24 cellular contexts compared by ENCODE assay signal in genomic region chr7:127153315-127153714, GRCh38.
DNase-seq lines count a peak whose midpoint lies in the region; ATAC-seq and TF ChIP-seq lines count a peak whose summit lies in the region.
"Had no signal": no experiment of that assay in that cellular context is flagged by ENCODE, and none has a peak within 500 bp of the region (broad histone marks: within the 10 kb centered on the region; RNA-seq: fewer than 3 reads in every experiment).

No MANE protein-coding gene starts in this region.

- H3K27ac Mint-ChIP-seq in endothelial cell (ENCODE audit: unreplicated experiment), result no peak overlapping the region
- no peak overlapping the region for H3K27ac Mint-ChIP-seq in activated naive CD4-positive, alpha-beta T cell treated with anti-CD3 and anti-CD28 coated beads, Interleukin-2, amount 50 U/mL, for 72 hours
- H3K27ac Mint-ChIP-seq: CD8-positive, alpha-beta memory T cell; T-cell had no signal

- H3K4me1 ChIP-seq in BLaER1 treated with 17β-estradiol and CSF1 and Interleukin-3, amounts not matched to agents 10 nM and 100 nM, result peaks cover 5 to 18% (median 12%) of the 10 kb centered on the region in 10 experiments; a peak in 17 of 20 replicates
- H3K4me1 ChIP-seq: Peyer's patch had no signal

- peak; percentile 10 to 17 for DNase-seq in Kasumi-1 (lab: John Stamatoyannopoulos, UW)
- DNase-seq in NOMO-1 treated with DMSO at 0.1 percent for 48 hours (lab: John Stamatoyannopoulos, UW; ENCODE audit: unreplicated experiment), result peak; percentile 14
- DNase-seq in SKM-1 treated with dmso at 0.1 percent for 144 hours (lab: John Stamatoyannopoulos, UW; ENCODE audit: unreplicated experiment), result peak; percentile 16
- DNase-seq in stimulated activated CD4-positive, alpha-beta T cell treated with anti-CD3 and anti-CD28 coated beads, Interleukin-4, amount 100 ng/mL, for 24 hours, result no peak
- DNase-seq in middle frontal gyrus (ENCODE audit: extremely low spot score, low spot score), result no peak
- no peak for DNase-seq in endothelial cell (ENCODE audit: low spot score)
- DNase-seq in activated naive CD4-positive, alpha-beta T cell treated with anti-CD3 and anti-CD28 coated beads, Interleukin-2, amount 50 U/mL, for 72 hours (ENCODE audit: low spot score in 2 of 2), result no peak
- DNase-seq: C1 segment of cervical spinal cord; CD8-positive, alpha-beta memory T cell; DMS 273 treated with DMSO at 0.1 percent for 48 hours; EL; GDM1; MM.1S; NCI-H1105 treated with DMSO at 0.1 percent for 48 hours; NCI-H2029; NCI-H446; NCI-H524 treated with DMSO at 0.1 percent for 48 hours; NCI-H774; Peyer's patch; SHP77 treated with DMSO at 0.1 percent for 48 hours; SK-N-SH; T-cell had no signal

- ATAC-seq in activated naive CD4-positive, alpha-beta T cell treated with anti-CD3 and anti-CD28 coated beads, Interleukin-2, amount 50 U/mL, for 72 hours, result no peak
- ATAC-seq: HepG2, T-cell had no signal

- no peaks in the 10 kb centered on the region for H3K36me3 Mint-ChIP-seq in endothelial cell (ENCODE audit: low read depth, unreplicated experiment)
- H3K36me3 Mint-ChIP-seq in activated naive CD4-positive, alpha-beta T cell treated with anti-CD3 and anti-CD28 coated beads, Interleukin-2, amount 50 U/mL, for 72 hours, result no peaks in the 10 kb centered on the region
- H3K36me3 Mint-ChIP-seq: CD8-positive, alpha-beta memory T cell; T-cell had no signal

- H3K4me3 Mint-ChIP-seq in endothelial cell (ENCODE audit: unreplicated experiment), result no peak overlapping the region
- H3K4me3 Mint-ChIP-seq: CD8-positive, alpha-beta memory T cell; T-cell had no signal

- H3K9me3 Mint-ChIP-seq in endothelial cell (ENCODE audit: unreplicated experiment), result no peaks in the 10 kb centered on the region
- peaks cover 0 to 3% of the 10 kb centered on the region in 2 donors for H3K9me3 Mint-ChIP-seq in activated naive CD4-positive, alpha-beta T cell treated with anti-CD3 and anti-CD28 coated beads, Interleukin-2, amount 50 U/mL, for 72 hours

- H3K36me3 ChIP-seq in BLaER1 treated with 17β-estradiol and CSF1 and Interleukin-3, amounts not matched to agents 10 nM and 100 nM, result no peaks in the 10 kb centered on the region
- H3K36me3 ChIP-seq: Peyer's patch had no signal

- H3K27ac ChIP-seq in BLaER1 treated with 17β-estradiol and CSF1 and Interleukin-3, amounts not matched to agents 10 nM and 100 nM, result peak overlapping the region in 8 of 11 experiments; percentile 25 to 57 (median 42); a peak in 16 of 22 replicates
- H3K27ac ChIP-seq: Peyer's patch had no signal

- H3K9ac ChIP-seq in BLaER1 treated with 17β-estradiol and CSF1 and Interleukin-3, amounts not matched to agents 10 nM and 100 nM, result no peak overlapping the region
- H3K9ac ChIP-seq: SK-N-SH had no signal

- peak overlapping the region in 7 of 11 experiments; percentile 14 to 61 (median 44); a peak in 13 of 22 replicates for H3K4me2 ChIP-seq in BLaER1 treated with 17β-estradiol and CSF1 and Interleukin-3, amounts not matched to agents 10 nM and 100 nM
- H3K4me2 ChIP-seq: SK-N-SH had no signal

- H3K27me3 Mint-ChIP-seq in endothelial cell (ENCODE audit: unreplicated experiment), result no peaks in the 10 kb centered on the region

- H3K4me3 ChIP-seq in BLaER1 treated with 17β-estradiol and CSF1 and Interleukin-3, amounts not matched to agents 10 nM and 100 nM, result no peak overlapping the region
- H3K4me3 ChIP-seq: Peyer's patch had no signal

- H4K20me1 ChIP-seq in BLaER1 treated with 17β-estradiol and CSF1 and Interleukin-3, amounts not matched to agents 10 nM and 100 nM, result no peaks in the 10 kb centered on the region

- no peaks in the 10 kb centered on the region for H3K27me3 ChIP-seq in BLaER1 treated with 17β-estradiol and CSF1 and Interleukin-3, amounts not matched to agents 10 nM and 100 nM
- H3K27me3 ChIP-seq: Peyer's patch had no signal

- H3K4me1 Mint-ChIP-seq in endothelial cell (ENCODE audit: unreplicated experiment), result peaks cover 11% of the 10 kb centered on the region
- H3K4me1 Mint-ChIP-seq: CD8-positive, alpha-beta memory T cell; T-cell had no signal

- no peak for TF ChIP-seq CTCF in endothelial cell (IDR thresholded peaks at IDR 0.05; ENCODE audit: unreplicated experiment)

- peaks cover 0 to 22% (median 0%) of the 10 kb centered on the region in 11 experiments; a peak in 4 of 22 replicates for H3K9me3 ChIP-seq in BLaER1 treated with 17β-estradiol and CSF1 and Interleukin-3, amounts not matched to agents 10 nM and 100 nM (replicated peaks in 1 of 11)
- H3K9me3 ChIP-seq: Peyer's patch, SK-N-SH had no signal

Comparison
In these comparisons a context has a peak if more than half of its experiments do, and no peak if none do; other contexts are left out.
1. DNase-seq: peak in Kasumi-1 (2 of 2), NOMO-1 treated with DMSO at 0.1 percent for 48 hours (single experiment) and SKM-1 treated with dmso at 0.1 percent for 144 hours (single experiment); none in stimulated activated CD4-positive, alpha-beta T cell treated with anti-CD3 and anti-CD28 coated beads, Interleukin-4, amount 100 ng/mL, for 24 hours (single experiment), middle frontal gyrus (single experiment), endothelial cell (single experiment) and activated naive CD4-positive, alpha-beta T cell treated with anti-CD3 and anti-CD28 coated beads, Interleukin-2, amount 50 U/mL, for 72 hours (0 of 2).